Comparison of ENCODE assay signal across 8 cellular contexts in genomic region chr1:42963378-42964005, GRCh38. TPM values are rescaled to one million over a fixed set of nuclear protein-coding genes. Genes with fewer than 3 reads are reported as not detected.
DNase-seq lines count a peak whose midpoint lies in the region; ATAC-seq, FAIRE-seq and TF ChIP-seq lines count a peak whose summit lies in the region.

No MANE protein-coding gene starts in this region.

- H3K4me1 Mint-ChIP-seq in nephron progenitor cell: peaks cover 48% of the 10 kb centered on the region
- H3K4me1 Mint-ChIP-seq in activated T-cell treated with anti-CD3 and anti-CD28 coated beads, Interleukin-2, amount 50 U/mL, for 4 hours (ENCODE audit: low read depth): peaks cover 24% of the 10 kb centered on the region

- POLR2A ChIA-PET in GM10248 (lab: Yijun Ruan, JAX): no interaction called here

- H3K4me3 Mint-ChIP-seq in nephron progenitor cell: peak overlapping the region; percentile 57
- no peak overlapping the region for H3K4me3 Mint-ChIP-seq in activated T-cell treated with anti-CD3 and anti-CD28 coated beads, Interleukin-2, amount 50 U/mL, for 4 hours

- no peak for ATAC-seq in activated T-cell treated with anti-CD3 and anti-CD28 coated beads, Interleukin-2, amount 50 U/mL, for 4 hours

- H3K36me3 Mint-ChIP-seq in nephron progenitor cell (ENCODE audit: low read depth): no peaks in the 10 kb centered on the region
- no peaks in the 10 kb centered on the region for H3K36me3 Mint-ChIP-seq in activated T-cell treated with anti-CD3 and anti-CD28 coated beads, Interleukin-2, amount 50 U/mL, for 4 hours (ENCODE audit: insufficient read depth)

- H3K36me3 ChIP-seq in bronchial epithelial cell (ENCODE audit: control insufficient read depth, insufficient read depth, low read length): no peaks in the 10 kb centered on the region

- no peaks in the 10 kb centered on the region for H3K9me3 Mint-ChIP-seq in nephron progenitor cell
- H3K9me3 Mint-ChIP-seq in activated T-cell treated with anti-CD3 and anti-CD28 coated beads, Interleukin-2, amount 50 U/mL, for 4 hours: no peaks in the 10 kb centered on the region

- H3K27me3 ChIP-seq in bronchial epithelial cell (ENCODE audit: control insufficient read depth, insufficient read depth, low read length): no peaks in the 10 kb centered on the region

- TF ChIP-seq CTCF in bronchial epithelial cell (IDR thresholded peaks at IDR 0.05; ENCODE audit: insufficient read depth, low read length, severe bottlenecking) (no peak), nephron progenitor cell (IDR thresholded peaks at IDR 0.05) (no peak), D721Med (IDR thresholded peaks at IDR 0.05; ENCODE audit: insufficient read depth, missing control alignments) (no peak), GM10248 (IDR thresholded peaks at IDR 0.05; ENCODE audit: control extremely low read depth, extremely low read depth, low read depth, missing control alignments) (no peak)

- CTCF ChIA-PET in GM10248 (lab: Yijun Ruan, JAX): interaction anchor here (1.8 kb wide), 1 partner anchor 111 kb away, joined by 10 read pairs; no protein-coding TSS in a partner anchor

- H3K4me3 ChIP-seq in bronchial epithelial cell (ENCODE audit: low read depth, low read length): no peak overlapping the region

- peak overlapping the region; percentile 73 for H3K27ac Mint-ChIP-seq in nephron progenitor cell

- peaks cover 3% of the 10 kb centered on the region for H3K27me3 Mint-ChIP-seq in nephron progenitor cell (ENCODE audit: low read depth, poor library complexity)
- H3K27me3 Mint-ChIP-seq in activated T-cell treated with anti-CD3 and anti-CD28 coated beads, Interleukin-2, amount 50 U/mL, for 4 hours (ENCODE audit: low read depth): peaks cover 6% of the 10 kb centered on the region

- FAIRE-seq in bronchial epithelial cell (lab: Jason Lieb, UNC): no peak
- FAIRE-seq in D721Med (lab: Jason Lieb, UNC): no peak

- DNase-seq in DMS53 (lab: John Stamatoyannopoulos, UW) (peak; percentile 95), NCI-H510A treated with DMSO at 0.1 percent for 48 hours (lab: John Stamatoyannopoulos, UW) (peak; percentile 99), bronchial epithelial cell (ENCODE audit: low read depth) (peak; percentile 73), nephron progenitor cell (no peak), DMS79 treated with DMSO at 0.1 percent for 48 hours (lab: John Stamatoyannopoulos, UW) (no peak), D721Med (ENCODE audit: insufficient read length, low spot score) (no peak), GM10248 (ENCODE audit: extremely low spot score) (no peak)
- DNase-seq in activated T-cell treated with anti-CD3 and anti-CD28 coated beads, Interleukin-2, amount 50 U/mL, for 4 hours: no peak

RNA-seq across cellular contexts. Expression of gene SLC2A1, which starts 4.8 kb away (rescaled TPM):
- total RNA-seq in bronchial epithelial cell: 1,197 and 1,905 TPM in 2 replicates
- total RNA-seq in activated T-cell treated with anti-CD3 and anti-CD28 coated beads, Interleukin-2, amount 50 U/mL, for 4 hours: 100 to 1,000 TPM; 135 to 141 (median 140) TPM

Comparison
In these comparisons a context has a peak if more than half of its experiments do, and no peak if none do; other contexts are left out.
1. DNase-seq: peak in DMS53 (single experiment), NCI-H510A treated with DMSO at 0.1 percent for 48 hours (single experiment) and bronchial epithelial cell (single experiment); none in nephron progenitor cell (single experiment), DMS79 treated with DMSO at 0.1 percent for 48 hours (single experiment), activated T-cell treated with anti-CD3 and anti-CD28 coated beads, Interleukin-2, amount 50 U/mL, for 4 hours (single experiment), D721Med (single experiment) and GM10248 (single experiment).